ENCODE assay signal across 25 cellular contexts in genomic region chr22:47604563-47604962, GRCh38.
A peak's percentile ranks its signal among the peaks of the same experiment; 100 is the strongest.
DNase-seq lines count a peak whose midpoint lies in the region; TF ChIP-seq lines count a peak whose summit lies in the region.
"Had no signal": no experiment of that assay in that cellular context is flagged by ENCODE, and none has a peak within 500 bp of the region (broad histone marks: within the 10 kb centered on the region; RNA-seq: fewer than 3 reads in every experiment).

No MANE protein-coding gene starts in this region.

- POLR2A ChIA-PET in RWPE1 (lab: Yijun Ruan, JAX; ENCODE audit: low non-redundant PET) = no interaction called here

- H3K36me3 Mint-ChIP-seq in chondrocyte (ENCODE audit: low read depth) (peaks cover 1% of the 10 kb centered on the region), osteocyte (ENCODE audit: unreplicated experiment) (peaks cover 5% of the 10 kb centered on the region)
- H3K36me3 Mint-ChIP-seq: CD14-positive monocyte had no signal

- in situ Hi-C loops in brain microvascular endothelial cell (cut with HindIII; ENCODE audit: low pct_ligation_motif_present, low sequenced_read_pairs) = no loop called here

- H3K4me1 Mint-ChIP-seq in chondrocyte (ENCODE audit: low read depth) (no peaks in the 10 kb centered on the region), osteocyte (ENCODE audit: unreplicated experiment) (no peaks in the 10 kb centered on the region)
- H3K4me1 Mint-ChIP-seq: B cell; CD14-positive monocyte; CD8-positive, alpha-beta memory T cell had no signal

- TF ChIP-seq CTCF in chondrocyte (IDR thresholded peaks at IDR 0.05) (no peak), osteocyte (IDR thresholded peaks at IDR 0.05) (no peak), RWPE1 (conservative IDR thresholded peaks at IDR 0.05; ENCODE audit: low read depth) (no peak), brain microvascular endothelial cell (IDR thresholded peaks at IDR 0.05; ENCODE audit: low read depth, low read length, missing control alignments) (no peak)

- no peaks in the 10 kb centered on the region for H3K27me3 ChIP-seq in brain microvascular endothelial cell (replicated peaks)
- H3K27me3 ChIP-seq: MG63, SJSA1 had no signal

- CTCF ChIA-PET in RWPE1 (lab: Yijun Ruan, JAX) = no interaction called here

- H3K27ac ChIP-seq in RWPE1 (no peak overlapping the region), brain microvascular endothelial cell (no peak overlapping the region)
- H3K27ac ChIP-seq: PC-9, SJSA1 had no signal

- H3K4me3 Mint-ChIP-seq in chondrocyte (ENCODE audit: unreplicated experiment) = no peak overlapping the region
- H3K4me3 Mint-ChIP-seq in osteocyte (ENCODE audit: unreplicated experiment) = no peak overlapping the region
- H3K4me3 Mint-ChIP-seq: B cell; CD14-positive monocyte; CD8-positive, alpha-beta memory T cell had no signal

- H3K27ac Mint-ChIP-seq in chondrocyte (ENCODE audit: unreplicated experiment) (no peak overlapping the region), osteocyte (ENCODE audit: unreplicated experiment) (no peak overlapping the region)
- H3K27ac Mint-ChIP-seq: B cell, CD14-positive monocyte had no signal

- no peaks in the 10 kb centered on the region for H3K36me3 ChIP-seq in brain microvascular endothelial cell (replicated peaks)
- H3K36me3 ChIP-seq: MG63, SJSA1 had no signal

- no peaks in the 10 kb centered on the region for H3K27me3 Mint-ChIP-seq in chondrocyte (ENCODE audit: low read depth)
- no peaks in the 10 kb centered on the region for H3K27me3 Mint-ChIP-seq in osteocyte (ENCODE audit: unreplicated experiment)

- H3K4me3 ChIP-seq in brain microvascular endothelial cell (ENCODE audit: low read depth, low read length) = no peak overlapping the region
- H3K4me3 ChIP-seq: MG63, PC-9, SJSA1 had no signal

- H3K9me3 Mint-ChIP-seq in chondrocyte (ENCODE audit: low read depth) (peaks cover 15% of the 10 kb centered on the region), osteocyte (ENCODE audit: unreplicated experiment) (peaks cover 44% of the 10 kb centered on the region)

- DNase-seq in chondrocyte (ENCODE audit: low spot score) = peak; percentile 11
- DNase-seq in iPS-NIHi7 (ENCODE audit: extremely low spot score) = peak; percentile 48
- DNase-seq in osteocyte (ENCODE audit: extremely low spot score, unreplicated experiment) = peak; percentile 38
- DNase-seq in stimulated activated CD4-positive, alpha-beta T cell treated with anti-CD3 and anti-CD28 coated beads, Interleukin-1b, Interleukin-23, amount 100 ng/mL, for 48 hours = no peak
- DNase-seq in RWPE1 (ENCODE audit: low spot score) = no peak
- DNase-seq in NOMO-1 treated with DMSO at 0.1 percent for 48 hours (lab: John Stamatoyannopoulos, UW; ENCODE audit: unreplicated experiment) = no peak
- DNase-seq in brain microvascular endothelial cell = no peak
- DNase-seq: Calu3; CD8-positive, alpha-beta memory T cell; DMS79 treated with DMSO at 0.1 percent for 48 hours; GOT3; HCEC 1CT; IMR-90; KG1; MG63; NCI-H1105 treated with DMSO at 0.1 percent for 48 hours; NCI-H2029; NCI-H446; NCI-H524 treated with DMSO at 0.1 percent for 48 hours; NCI-H774; PC-9; Right ventricle myocardium superior had no signal

Comparison
In these comparisons a context has a peak if more than half of its experiments do, and no peak if none do; other contexts are left out.
1. DNase-seq: peak in chondrocyte (single experiment), iPS-NIHi7 (single experiment) and osteocyte (single experiment); none in stimulated activated CD4-positive, alpha-beta T cell treated with anti-CD3 and anti-CD28 coated beads, Interleukin-1b, Interleukin-23, amount 100 ng/mL, for 48 hours (single experiment), RWPE1 (single experiment), NOMO-1 treated with DMSO at 0.1 percent for 48 hours (single experiment) and brain microvascular endothelial cell (single experiment).